Comparison of ENCODE assay signal across 2 cellular contexts in genomic region chr9:35157836-35158235, GRCh38.
A peak's percentile ranks its signal among the peaks of the same experiment; 100 is the strongest.
TF ChIP-seq lines count a peak whose summit lies in the region.

No MANE protein-coding gene starts in this region.

TF ChIP-seq in GM23338, 12 proteins besides CTCF, POLR2A, EP300 and RAD21:
- TF ChIP-seq NANOG (IDR thresholded peaks at IDR 0.05; ENCODE audit: borderline replicate concordance), result peak; percentile 39; the same call in 1 of the 2 replicates

TF ChIP-seq in H1, 55 proteins besides CTCF, POLR2A, EP300 and RAD21:
- TF ChIP-seq NANOG (IDR thresholded peaks at IDR 0.05; ENCODE audit: insufficient read depth, low read depth, low read length, poor library complexity, severe bottlenecking) (peak; percentile 59), ASH2L (IDR thresholded peaks at IDR 0.05; ENCODE audit: low read length) (peak; percentile 54), KDM1A (IDR thresholded peaks at IDR 0.05; ENCODE audit: borderline replicate concordance, low read length) (0 out of 2 replicates have a peak, but pooled peaks have one; percentile 35), POU5F1 (IDR thresholded peaks at IDR 0.05; ENCODE audit: low read depth, low read length) (peak; percentile 60; the same call in 1 of the 2 replicates), SP1 (IDR thresholded peaks at IDR 0.05; ENCODE audit: low read depth, low read length) (peak; percentile 80), CEBPB (IDR thresholded peaks at IDR 0.05; ENCODE audit: low read depth, low read length) (peak; percentile 87), HDAC2 (IDR thresholded peaks at IDR 0.05; ENCODE audit: borderline replicate concordance in 1 of 2, low read depth in 2 of 2, low read length in 2 of 2) (peak in 1 of 2 experiments; percentile 59; a peak in 1 of 4 replicates)
- TF ChIP-seq, protein P1, sequence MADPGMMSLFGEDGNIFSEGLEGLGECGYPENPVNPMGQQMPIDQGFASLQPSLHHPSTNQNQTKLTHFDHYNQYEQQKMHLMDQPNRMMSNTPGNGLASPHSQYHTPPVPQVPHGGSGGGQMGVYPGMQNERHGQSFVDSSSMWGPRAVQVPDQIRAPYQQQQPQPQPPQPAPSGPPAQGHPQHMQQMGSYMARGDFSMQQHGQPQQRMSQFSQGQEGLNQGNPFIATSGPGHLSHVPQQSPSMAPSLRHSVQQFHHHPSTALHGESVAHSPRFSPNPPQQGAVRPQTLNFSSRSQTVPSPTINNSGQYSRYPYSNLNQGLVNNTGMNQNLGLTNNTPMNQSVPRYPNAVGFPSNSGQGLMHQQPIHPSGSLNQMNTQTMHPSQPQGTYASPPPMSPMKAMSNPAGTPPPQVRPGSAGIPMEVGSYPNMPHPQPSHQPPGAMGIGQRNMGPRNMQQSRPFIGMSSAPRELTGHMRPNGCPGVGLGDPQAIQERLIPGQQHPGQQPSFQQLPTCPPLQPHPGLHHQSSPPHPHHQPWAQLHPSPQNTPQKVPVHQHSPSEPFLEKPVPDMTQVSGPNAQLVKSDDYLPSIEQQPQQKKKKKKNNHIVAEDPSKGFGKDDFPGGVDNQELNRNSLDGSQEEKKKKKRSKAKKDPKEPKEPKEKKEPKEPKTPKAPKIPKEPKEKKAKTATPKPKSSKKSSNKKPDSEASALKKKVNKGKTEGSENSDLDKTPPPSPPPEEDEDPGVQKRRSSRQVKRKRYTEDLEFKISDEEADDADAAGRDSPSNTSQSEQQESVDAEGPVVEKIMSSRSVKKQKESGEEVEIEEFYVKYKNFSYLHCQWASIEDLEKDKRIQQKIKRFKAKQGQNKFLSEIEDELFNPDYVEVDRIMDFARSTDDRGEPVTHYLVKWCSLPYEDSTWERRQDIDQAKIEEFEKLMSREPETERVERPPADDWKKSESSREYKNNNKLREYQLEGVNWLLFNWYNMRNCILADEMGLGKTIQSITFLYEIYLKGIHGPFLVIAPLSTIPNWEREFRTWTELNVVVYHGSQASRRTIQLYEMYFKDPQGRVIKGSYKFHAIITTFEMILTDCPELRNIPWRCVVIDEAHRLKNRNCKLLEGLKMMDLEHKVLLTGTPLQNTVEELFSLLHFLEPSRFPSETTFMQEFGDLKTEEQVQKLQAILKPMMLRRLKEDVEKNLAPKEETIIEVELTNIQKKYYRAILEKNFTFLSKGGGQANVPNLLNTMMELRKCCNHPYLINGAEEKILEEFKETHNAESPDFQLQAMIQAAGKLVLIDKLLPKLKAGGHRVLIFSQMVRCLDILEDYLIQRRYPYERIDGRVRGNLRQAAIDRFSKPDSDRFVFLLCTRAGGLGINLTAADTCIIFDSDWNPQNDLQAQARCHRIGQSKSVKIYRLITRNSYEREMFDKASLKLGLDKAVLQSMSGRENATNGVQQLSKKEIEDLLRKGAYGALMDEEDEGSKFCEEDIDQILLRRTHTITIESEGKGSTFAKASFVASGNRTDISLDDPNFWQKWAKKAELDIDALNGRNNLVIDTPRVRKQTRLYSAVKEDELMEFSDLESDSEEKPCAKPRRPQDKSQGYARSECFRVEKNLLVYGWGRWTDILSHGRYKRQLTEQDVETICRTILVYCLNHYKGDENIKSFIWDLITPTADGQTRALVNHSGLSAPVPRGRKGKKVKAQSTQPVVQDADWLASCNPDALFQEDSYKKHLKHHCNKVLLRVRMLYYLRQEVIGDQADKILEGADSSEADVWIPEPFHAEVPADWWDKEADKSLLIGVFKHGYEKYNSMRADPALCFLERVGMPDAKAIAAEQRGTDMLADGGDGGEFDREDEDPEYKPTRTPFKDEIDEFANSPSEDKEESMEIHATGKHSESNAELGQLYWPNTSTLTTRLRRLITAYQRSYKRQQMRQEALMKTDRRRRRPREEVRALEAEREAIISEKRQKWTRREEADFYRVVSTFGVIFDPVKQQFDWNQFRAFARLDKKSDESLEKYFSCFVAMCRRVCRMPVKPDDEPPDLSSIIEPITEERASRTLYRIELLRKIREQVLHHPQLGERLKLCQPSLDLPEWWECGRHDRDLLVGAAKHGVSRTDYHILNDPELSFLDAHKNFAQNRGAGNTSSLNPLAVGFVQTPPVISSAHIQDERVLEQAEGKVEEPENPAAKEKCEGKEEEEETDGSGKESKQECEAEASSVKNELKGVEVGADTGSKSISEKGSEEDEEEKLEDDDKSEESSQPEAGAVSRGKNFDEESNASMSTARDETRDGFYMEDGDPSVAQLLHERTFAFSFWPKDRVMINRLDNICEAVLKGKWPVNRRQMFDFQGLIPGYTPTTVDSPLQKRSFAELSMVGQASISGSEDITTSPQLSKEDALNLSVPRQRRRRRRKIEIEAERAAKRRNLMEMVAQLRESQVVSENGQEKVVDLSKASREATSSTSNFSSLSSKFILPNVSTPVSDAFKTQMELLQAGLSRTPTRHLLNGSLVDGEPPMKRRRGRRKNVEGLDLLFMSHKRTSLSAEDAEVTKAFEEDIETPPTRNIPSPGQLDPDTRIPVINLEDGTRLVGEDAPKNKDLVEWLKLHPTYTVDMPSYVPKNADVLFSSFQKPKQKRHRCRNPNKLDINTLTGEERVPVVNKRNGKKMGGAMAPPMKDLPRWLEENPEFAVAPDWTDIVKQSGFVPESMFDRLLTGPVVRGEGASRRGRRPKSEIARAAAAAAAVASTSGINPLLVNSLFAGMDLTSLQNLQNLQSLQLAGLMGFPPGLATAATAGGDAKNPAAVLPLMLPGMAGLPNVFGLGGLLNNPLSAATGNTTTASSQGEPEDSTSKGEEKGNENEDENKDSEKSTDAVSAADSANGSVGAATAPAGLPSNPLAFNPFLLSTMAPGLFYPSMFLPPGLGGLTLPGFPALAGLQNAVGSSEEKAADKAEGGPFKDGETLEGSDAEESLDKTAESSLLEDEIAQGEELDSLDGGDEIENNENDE (IDR thresholded peaks at IDR 0.05; ENCODE audit: insufficient replicate concordance, low read length), result peak; percentile 71
